12 cellular contexts compared by ENCODE assay signal in genomic region chr9:127934986-127935385, GRCh38. TPM values are rescaled to one million over a fixed set of nuclear protein-coding genes. Genes with fewer than 3 reads are reported as not detected.
DNase-seq lines count a peak whose midpoint lies in the region; ATAC-seq, FAIRE-seq and TF ChIP-seq lines count a peak whose summit lies in the region.
"Had no signal": no experiment of that assay in that cellular context is flagged by ENCODE, and none has a peak within 500 bp of the region (broad histone marks: within the 10 kb centered on the region; RNA-seq: fewer than 3 reads in every experiment).

No MANE protein-coding gene starts in this region.

- H3K4me3 Mint-ChIP-seq in activated T-cell treated with anti-CD3 and anti-CD28 coated beads, Interleukin-2, amount 50 U/mL, for 72 hours = peak overlapping the region; percentile 90 to 97
- H3K4me3 Mint-ChIP-seq in GM23338 (peak overlapping the region; percentile 40; the same call in 1 of the 3 replicates), neural progenitor cell (peak overlapping the region; percentile 72)
- peak overlapping the region; percentile 94 for H3K4me3 Mint-ChIP-seq in activated T-helper 2 cell treated with anti-CD3 and anti-CD28 coated beads, Interferon-gamma antibody, Interleukin-2, Interleukin-4, amounts not matched to agents 10 μg/mL and 5 μg/mL and 100 μg/mL, durations not matched to agents 14 hours and 24 hours and 36 hours (ENCODE audit: low read depth)

- H3K4me2 ChIP-seq in GM23338 (no peak overlapping the region), neural progenitor cell (no peak overlapping the region)

- H3K9me3 ChIP-seq in neural progenitor cell (ENCODE audit: low read depth) = no peaks in the 10 kb centered on the region

- H3K27ac ChIP-seq in GM23338 (ENCODE audit: low read depth) (no peak overlapping the region), neural progenitor cell (no peak overlapping the region)
- H3K27ac ChIP-seq: brain microvascular endothelial cell had no signal

- peaks cover 19% of the 10 kb centered on the region for H3F3A ChIP-seq in GM23338 (replicated peaks; ENCODE audit: low read depth)
- H3F3A ChIP-seq in neural progenitor cell (ENCODE audit: low read depth) = peaks cover 31% of the 10 kb centered on the region

- no peaks in the 10 kb centered on the region for H3K9me3 Mint-ChIP-seq in activated T-cell treated with anti-CD3 and anti-CD28 coated beads, Interleukin-2, amount 50 U/mL, for 72 hours
- H3K9me3 Mint-ChIP-seq in GM23338 (no peaks in the 10 kb centered on the region; the same call in 1 of the 3 replicates), neural progenitor cell (no peaks in the 10 kb centered on the region)
- H3K9me3 Mint-ChIP-seq in activated T-helper 2 cell treated with anti-CD3 and anti-CD28 coated beads, Interferon-gamma antibody, Interleukin-2, Interleukin-4, amounts not matched to agents 10 μg/mL and 5 μg/mL and 100 μg/mL, durations not matched to agents 14 hours and 24 hours and 36 hours = no peaks in the 10 kb centered on the region

- H3K27me3 ChIP-seq in GM23338 (ENCODE audit: insufficient read depth) (no peaks in the 10 kb centered on the region), neural progenitor cell (peaks cover 2% of the 10 kb centered on the region)
- H3K27me3 ChIP-seq: brain microvascular endothelial cell, dorsolateral prefrontal cortex had no signal

- no peak overlapping the region for H3K9ac ChIP-seq in neural progenitor cell

- H3K36me3 Mint-ChIP-seq in activated T-cell treated with anti-CD3 and anti-CD28 coated beads, Interleukin-2, amount 50 U/mL, for 72 hours (ENCODE audit: insufficient read depth in 2 of 2) = peaks cover 4 to 12% of the 10 kb centered on the region in 2 donors
- peaks cover 7% of the 10 kb centered on the region; the same call in 1 of the 3 replicates for H3K36me3 Mint-ChIP-seq in GM23338 (ENCODE audit: low read depth)
- H3K36me3 Mint-ChIP-seq in activated T-helper 2 cell treated with anti-CD3 and anti-CD28 coated beads, Interferon-gamma antibody, Interleukin-2, Interleukin-4, amounts not matched to agents 10 μg/mL and 5 μg/mL and 100 μg/mL, durations not matched to agents 14 hours and 24 hours and 36 hours (ENCODE audit: low read depth) = peaks cover 33% of the 10 kb centered on the region
- H3K36me3 Mint-ChIP-seq in neural progenitor cell = peaks cover 6% of the 10 kb centered on the region

- H3K4me1 Mint-ChIP-seq in activated T-cell treated with anti-CD3 and anti-CD28 coated beads, Interleukin-2, amount 50 U/mL, for 72 hours (ENCODE audit: low read depth) = peaks cover 65% of the 10 kb centered on the region
- peaks cover 36% of the 10 kb centered on the region for H3K4me1 Mint-ChIP-seq in GM23338
- H3K4me1 Mint-ChIP-seq in activated T-helper 2 cell treated with anti-CD3 and anti-CD28 coated beads, Interferon-gamma antibody, Interleukin-2, Interleukin-4, amounts not matched to agents 10 μg/mL and 5 μg/mL and 100 μg/mL, durations not matched to agents 14 hours and 24 hours and 36 hours (ENCODE audit: low read depth) = peaks cover 39% of the 10 kb centered on the region
- peaks cover 41% of the 10 kb centered on the region for H3K4me1 Mint-ChIP-seq in neural progenitor cell

- H3K4me1 ChIP-seq in GM23338 (ENCODE audit: insufficient read depth) (peaks cover 28% of the 10 kb centered on the region), neural progenitor cell (peaks cover 15% of the 10 kb centered on the region)

- H3K9me2 ChIP-seq in GM23338 (ENCODE audit: insufficient read depth) = no peaks in the 10 kb centered on the region

- H2AFZ ChIP-seq in GM23338 (no peak overlapping the region), neural progenitor cell (replicated peaks) (no peak overlapping the region)

- intact Hi-C loops in activated T-helper 2 cell treated with anti-CD3 and anti-CD28 coated beads, Interferon-gamma antibody, Interleukin-2, Interleukin-4, amounts not matched to agents 10 μg/mL and 5 μg/mL and 100 μg/mL, durations not matched to agents 14 hours and 24 hours and 36 hours (cut with micrococcal nuclease) = no loop called here

- no peak for ATAC-seq in activated T-cell treated with anti-CD3 and anti-CD28 coated beads, Interleukin-2, amount 50 U/mL, for 72 hours (replicated peaks in 1 of 2)
- ATAC-seq in GM23338 (no peak), HG02678 (IDR thresholded peaks at IDR 0.05; ENCODE audit: unreplicated experiment) (no peak), HG03175 (IDR thresholded peaks at IDR 0.05; ENCODE audit: unreplicated experiment) (no peak)

- TF ChIP-seq CTCF in GM23338 (conservative IDR thresholded peaks at IDR 0.05; ENCODE audit: low read depth in 2 of 2) (no peak), neural progenitor cell (IDR thresholded peaks at IDR 0.05) (no peak)

- FAIRE-seq in HTR-8/SVneo (lab: Jason Lieb, UNC) = no peak

- peak overlapping the region; percentile 6 for H3K27ac Mint-ChIP-seq in activated T-cell treated with anti-CD3 and anti-CD28 coated beads, Interleukin-2, amount 50 U/mL, for 72 hours
- H3K27ac Mint-ChIP-seq in GM23338 = no peak overlapping the region
- H3K27ac Mint-ChIP-seq in activated T-helper 2 cell treated with anti-CD3 and anti-CD28 coated beads, Interferon-gamma antibody, Interleukin-2, Interleukin-4, amounts not matched to agents 10 μg/mL and 5 μg/mL and 100 μg/mL, durations not matched to agents 14 hours and 24 hours and 36 hours = no peak overlapping the region
- H3K27ac Mint-ChIP-seq in neural progenitor cell = no peak overlapping the region

- DNase-seq in activated T-cell treated with anti-CD3 and anti-CD28 coated beads, Interleukin-2, amount 50 U/mL, for 72 hours = no peak
- DNase-seq in activated T-cell treated with anti-CD3 and anti-CD28 coated beads for 4 hours = no peak
- no peak for DNase-seq in GM23338 (ENCODE audit: low spot score)
- DNase-seq in activated T-helper 2 cell treated with anti-CD3 and anti-CD28 coated beads, Interferon-gamma antibody, Interleukin-2, Interleukin-4, amounts not matched to agents 10 μg/mL and 5 μg/mL and 100 μg/mL, durations not matched to agents 14 hours and 24 hours and 36 hours (ENCODE audit: low spot score) = no peak
- no peak for DNase-seq in neural progenitor cell (ENCODE audit: low spot score)
- no peak for DNase-seq in HTR-8/SVneo (ENCODE audit: insufficient read length, low spot score)
- DNase-seq: dorsolateral prefrontal cortex; NCI-H524 treated with DMSO at 0.1 percent for 48 hours; stimulated activated CD4-positive, alpha-beta T cell treated with anti-CD3 and anti-CD28 coated beads, Interleukin-2, amount 100 ng/mL, for 24 hours had no signal

- H3K79me2 ChIP-seq in GM23338 (replicated peaks; ENCODE audit: insufficient read depth) (peaks cover 7% of the 10 kb centered on the region), neural progenitor cell (ENCODE audit: low read depth) (peaks cover 16% of the 10 kb centered on the region)

- peaks cover 8% of the 10 kb centered on the region for H4K20me1 ChIP-seq in GM23338 (replicated peaks; ENCODE audit: insufficient read depth)
- peaks cover 17% of the 10 kb centered on the region for H4K20me1 ChIP-seq in neural progenitor cell (ENCODE audit: low read depth)

- peaks cover 3% of the 10 kb centered on the region for H3K27me3 Mint-ChIP-seq in activated T-cell treated with anti-CD3 and anti-CD28 coated beads, Interleukin-2, amount 50 U/mL, for 72 hours (ENCODE audit: low read depth)
- peaks cover 35% of the 10 kb centered on the region for H3K27me3 Mint-ChIP-seq in GM23338 (ENCODE audit: insufficient read depth, low read depth, poor library complexity)
- no peaks in the 10 kb centered on the region for H3K27me3 Mint-ChIP-seq in activated T-helper 2 cell treated with anti-CD3 and anti-CD28 coated beads, Interferon-gamma antibody, Interleukin-2, Interleukin-4, amounts not matched to agents 10 μg/mL and 5 μg/mL and 100 μg/mL, durations not matched to agents 14 hours and 24 hours and 36 hours (ENCODE audit: low read depth)
- H3K27me3 Mint-ChIP-seq in neural progenitor cell (ENCODE audit: insufficient read depth, low read depth) = peaks cover 18% of the 10 kb centered on the region

- H3K36me3 ChIP-seq in GM23338 (ENCODE audit: insufficient read depth) (no peaks in the 10 kb centered on the region), neural progenitor cell (no peaks in the 10 kb centered on the region)

- H3K4me3 ChIP-seq in GM23338 (no peak overlapping the region), neural progenitor cell (no peak overlapping the region)

RNA-seq across cellular contexts. Expression of gene DPM2, which starts 2.7 kb away (rescaled TPM):
- total RNA-seq in activated T-cell treated with anti-CD3 and anti-CD28 coated beads, Interleukin-2, amount 50 U/mL, for 72 hours = 10 to 100 TPM; 44.2 to 51.1 TPM
- 29.0 and 36.6 TPM in 2 replicates for total RNA-seq in GM23338 (2014; rRNA removed; shearing (Covaris generic))
- 92.2 and 92.4 TPM in 2 replicates for polyA plus RNA-seq in GM23338 (2016; fragmentation: Nextera tagmentation; extraction: Ambion mirVana)
- 55.7 and 57.4 TPM in 2 replicates for total RNA-seq in activated T-helper 2 cell treated with anti-CD3 and anti-CD28 coated beads, Interferon-gamma antibody, Interleukin-2, Interleukin-4, amounts not matched to agents 10 μg/mL and 5 μg/mL and 100 μg/mL, durations not matched to agents 14 hours and 24 hours and 36 hours
- total RNA-seq in neural progenitor cell (ENCODE audit: low replicate concordance) = 9.1 and 20.5 TPM in 2 replicates

RNA-seq across cellular contexts. Expression of gene PIP5KL1, which starts 4.4 kb away (rescaled TPM):
- 1 to 10 TPM; 4.4 to 6.4 TPM for total RNA-seq in activated T-cell treated with anti-CD3 and anti-CD28 coated beads, Interleukin-2, amount 50 U/mL, for 72 hours
- 7.5 and 13.4 TPM in 2 replicates for total RNA-seq in GM23338 (2014; rRNA removed; shearing (Covaris generic))
- polyA plus RNA-seq in GM23338 (2016; fragmentation: Nextera tagmentation; extraction: Ambion mirVana) = 19.5 and 25.1 TPM in 2 replicates
- 1.4 and 3.4 TPM in 2 replicates for total RNA-seq in activated T-helper 2 cell treated with anti-CD3 and anti-CD28 coated beads, Interferon-gamma antibody, Interleukin-2, Interleukin-4, amounts not matched to agents 10 μg/mL and 5 μg/mL and 100 μg/mL, durations not matched to agents 14 hours and 24 hours and 36 hours
- 1.4 and 8.8 TPM in 2 replicates for total RNA-seq in neural progenitor cell (ENCODE audit: low replicate concordance)

RNA-seq across cellular contexts. Expression of gene ST6GALNAC4, which starts 18.1 kb away (rescaled TPM):
- 10 to 100 TPM; 28.1 to 30.5 TPM for total RNA-seq in activated T-cell treated with anti-CD3 and anti-CD28 coated beads, Interleukin-2, amount 50 U/mL, for 72 hours
- 35.3 and 39.1 TPM in 2 replicates for total RNA-seq in GM23338 (2014; rRNA removed; shearing (Covaris generic))
- 7.9 and 8.1 TPM in 2 replicates for polyA plus RNA-seq in GM23338 (2016; fragmentation: Nextera tagmentation; extraction: Ambion mirVana)
- total RNA-seq in activated T-helper 2 cell treated with anti-CD3 and anti-CD28 coated beads, Interferon-gamma antibody, Interleukin-2, Interleukin-4, amounts not matched to agents 10 μg/mL and 5 μg/mL and 100 μg/mL, durations not matched to agents 14 hours and 24 hours and 36 hours = 25.6 and 28.7 TPM in 2 replicates
- total RNA-seq in neural progenitor cell (ENCODE audit: low replicate concordance) = 5.5 and 11.1 TPM in 2 replicates

RNA-seq across cellular contexts. Expression of gene ST6GALNAC6, which starts 35.6 kb away (rescaled TPM):
- total RNA-seq in activated T-cell treated with anti-CD3 and anti-CD28 coated beads, Interleukin-2, amount 50 U/mL, for 72 hours = 10 to 100 TPM; 74.4 to 75.6 TPM
- 39.2 and 46.3 TPM in 2 replicates for total RNA-seq in GM23338 (2014; rRNA removed; shearing (Covaris generic))
- 20.7 and 21.5 TPM in 2 replicates for polyA plus RNA-seq in GM23338 (2016; fragmentation: Nextera tagmentation; extraction: Ambion mirVana)
- total RNA-seq in activated T-helper 2 cell treated with anti-CD3 and anti-CD28 coated beads, Interferon-gamma antibody, Interleukin-2, Interleukin-4, amounts not matched to agents 10 μg/mL and 5 μg/mL and 100 μg/mL, durations not matched to agents 14 hours and 24 hours and 36 hours = 60.3 and 60.7 TPM in 2 replicates
- total RNA-seq in neural progenitor cell (ENCODE audit: low replicate concordance) = 14.3 and 42.7 TPM in 2 replicates

RNA-seq across cellular contexts. Expression of gene EEIG1, which starts 45.8 kb away (rescaled TPM):
- total RNA-seq in activated T-cell treated with anti-CD3 and anti-CD28 coated beads, Interleukin-2, amount 50 U/mL, for 72 hours = 10 to 100 TPM; 59.2 to 75.1 TPM
- 21.5 and 22.4 TPM in 2 replicates for total RNA-seq in GM23338 (2014; rRNA removed; shearing (Covaris generic))
- 11.2 and 11.5 TPM in 2 replicates for polyA plus RNA-seq in GM23338 (2016; fragmentation: Nextera tagmentation; extraction: Ambion mirVana)
- total RNA-seq in activated T-helper 2 cell treated with anti-CD3 and anti-CD28 coated beads, Interferon-gamma antibody, Interleukin-2, Interleukin-4, amounts not matched to agents 10 μg/mL and 5 μg/mL and 100 μg/mL, durations not matched to agents 14 hours and 24 hours and 36 hours = 43.8 and 53.3 TPM in 2 replicates
- 8.8 and 30.8 TPM in 2 replicates for total RNA-seq in neural progenitor cell (ENCODE audit: low replicate concordance)

Comparison
In these comparisons a context has a peak if more than half of its experiments do, and no peak if none do; other contexts are left out.
1. H3K4me3 Mint-ChIP-seq: peak in every context shown above with its lines; median percentile 94 in activated T-helper 2 cell treated with anti-CD3 and anti-CD28 coated beads, Interferon-gamma antibody, Interleukin-2, Interleukin-4, amounts not matched to agents 10 μg/mL and 5 μg/mL and 100 μg/mL, durations not matched to agents 14 hours and 24 hours and 36 hours; 94 in activated T-cell treated with anti-CD3 and anti-CD28 coated beads, Interleukin-2, amount 50 U/mL, for 72 hours; 72 in neural progenitor cell; 40 in GM23338.